18 cellular contexts compared by ENCODE assay signal in the genomic region with DNA sequence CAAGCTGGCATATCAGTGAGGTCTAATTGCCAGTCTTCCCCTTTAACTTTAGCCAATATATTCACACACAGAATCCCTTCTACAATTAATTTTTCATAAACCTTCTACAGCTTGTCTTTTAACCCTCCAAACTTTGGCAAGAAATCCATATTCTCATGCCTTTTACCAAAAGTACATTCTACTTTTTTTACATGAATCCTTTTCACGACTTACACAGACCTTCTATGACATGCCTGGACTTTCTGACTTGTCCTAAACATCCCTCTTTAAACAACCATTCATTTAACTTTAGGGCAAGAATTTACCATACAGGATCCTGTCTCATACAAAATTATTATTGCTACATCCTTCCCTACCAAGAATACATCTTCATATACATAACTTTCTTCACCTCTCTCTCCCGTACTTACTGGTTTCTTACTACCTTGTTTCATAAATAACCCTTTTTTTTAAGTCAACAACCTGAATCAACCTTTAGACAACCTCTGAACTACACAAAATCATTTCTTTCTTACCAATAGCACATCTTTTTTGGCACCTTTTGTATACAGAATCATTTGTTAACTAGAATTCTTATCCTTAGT. TPM values are rescaled to one million over a fixed set of nuclear protein-coding genes. Genes with fewer than 3 reads are reported as not detected.
A peak's percentile ranks its signal among the peaks of the same experiment; 100 is the strongest.
DNase-seq lines count a peak whose midpoint lies in the region; ATAC-seq and TF ChIP-seq lines count a peak whose summit lies in the region.
"Had no signal": no experiment of that assay in that cellular context is flagged by ENCODE, and none has a peak within 500 bp of the region (broad histone marks: within the 10 kb centered on the region; RNA-seq: fewer than 3 reads in every experiment).

No MANE protein-coding gene starts in this region.

- no peaks in the 10 kb centered on the region for H3K4me1 ChIP-seq in HEK293 (ENCODE audit: control insufficient read depth, insufficient read depth, low read length)
- H3K4me1 ChIP-seq in SJCRH30 = no peaks in the 10 kb centered on the region
- no peaks in the 10 kb centered on the region for H3K4me1 ChIP-seq in iPS-20b (ENCODE audit: insufficient read depth, low read length)
- H3K4me1 ChIP-seq in Peyer's patch = no peaks in the 10 kb centered on the region

- no peak overlapping the region for H3K9ac ChIP-seq in iPS-20b (ENCODE audit: low read depth, low read length)
- H3K9ac ChIP-seq: KMS-11 had no signal

- H3K36me3 Mint-ChIP-seq in activated CD4-positive, alpha-beta memory T cell treated with anti-CD3 and anti-CD28 coated beads for 36 hours = peaks cover 99% of the 10 kb centered on the region

- CTCF ChIA-PET in HEK293 (lab: Yijun Ruan, JAX) = no interaction called here
- CTCF ChIA-PET in activated CD4-positive, alpha-beta memory T cell treated with anti-CD3 and anti-CD28 coated beads for 36 hours (lab: Charles Lee) = no interaction called here

- H3K27me3 ChIP-seq in SJCRH30 = no peaks in the 10 kb centered on the region
- no peaks in the 10 kb centered on the region for H3K27me3 ChIP-seq in iPS-20b (ENCODE audit: insufficient read depth, low read length)
- H3K27me3 ChIP-seq in Peyer's patch = no peaks in the 10 kb centered on the region

- peak; percentile 28 for DNase-seq in DMS53 (lab: John Stamatoyannopoulos, UW)
- no peak for DNase-seq in DMS53 treated with DMSO at 0.1 percent for 48 hours (lab: John Stamatoyannopoulos, UW; ENCODE audit: unreplicated experiment)
- DNase-seq in SJCRH30 = peak; percentile 30 to 44
- no peak for DNase-seq in activated CD4-positive, alpha-beta memory T cell treated with anti-CD3 and anti-CD28 coated beads for 36 hours
- DNase-seq in Peyer's patch = no peak
- DNase-seq: 8988T; activated CD4-positive, alpha-beta T cell treated with anti-CD3 and anti-CD28 coated beads, Interleukin-2, amount 10 ng/mL, durations not matched to agents 24 days and 14 days; activated CD8-positive, alpha-beta memory T cell treated with anti-CD3 and anti-CD28 coated beads, Interleukin-2, amount 50 U/mL, for 48 hours; activated naive CD8-positive, alpha-beta T cell treated with anti-CD3 and anti-CD28 coated beads, Interleukin-2, amount 50 U/mL, for 24 hours; naive thymus-derived CD8-positive, alpha-beta T cell; NCI-H1105; NCI-H2107; NCI-H69 had no signal

- peaks cover 82% of the 10 kb centered on the region for H3K9me3 Mint-ChIP-seq in activated CD4-positive, alpha-beta memory T cell treated with anti-CD3 and anti-CD28 coated beads for 36 hours

- POLR2A ChIA-PET in HEK293 (lab: Yijun Ruan, JAX) = no interaction called here
- POLR2A ChIA-PET in activated CD4-positive, alpha-beta memory T cell treated with anti-CD3 and anti-CD28 coated beads for 36 hours (lab: Charles Lee) = no interaction called here

- no peak for TF ChIP-seq CTCF in HEK293 (tag by site-specific recombination; IDR thresholded peaks at IDR 0.05)
- TF ChIP-seq CTCF in Peyer's patch (IDR thresholded peaks at IDR 0.05) = no peak

- H3K4me3 Mint-ChIP-seq in activated CD4-positive, alpha-beta memory T cell treated with anti-CD3 and anti-CD28 coated beads for 36 hours = no peak overlapping the region
- H3K4me3 Mint-ChIP-seq: activated CD4-positive, alpha-beta T cell treated with anti-CD3 and anti-CD28 coated beads, Interleukin-2, amount 10 ng/mL, durations not matched to agents 24 days and 14 days; activated naive CD8-positive, alpha-beta T cell treated with anti-CD3 and anti-CD28 coated beads, Interleukin-2, amount 50 U/mL, for 24 hours had no signal

- no peak overlapping the region for H3K4me3 ChIP-seq in HEK293 (ENCODE audit: low read depth, low read length)
- H3K4me3 ChIP-seq in SJCRH30 = no peak overlapping the region
- peak overlapping the region; percentile 47 for H3K4me3 ChIP-seq in iPS-20b (ENCODE audit: low read length)
- no peak overlapping the region for H3K4me3 ChIP-seq in Peyer's patch

- H3K4me1 Mint-ChIP-seq in activated CD4-positive, alpha-beta memory T cell treated with anti-CD3 and anti-CD28 coated beads for 36 hours (ENCODE audit: low read depth) = no peaks in the 10 kb centered on the region
- H3K4me1 Mint-ChIP-seq: activated CD4-positive, alpha-beta T cell treated with anti-CD3 and anti-CD28 coated beads, Interleukin-2, amount 10 ng/mL, durations not matched to agents 24 days and 14 days; naive thymus-derived CD8-positive, alpha-beta T cell had no signal

- intact Hi-C loops in activated CD4-positive, alpha-beta memory T cell treated with anti-CD3 and anti-CD28 coated beads for 36 hours (cut with micrococcal nuclease) = loop anchor here (10.0 kb wide), 1 partner anchor 57 kb away; no protein-coding TSS in a partner anchor

- no peaks in the 10 kb centered on the region for H3K27me3 Mint-ChIP-seq in activated CD4-positive, alpha-beta memory T cell treated with anti-CD3 and anti-CD28 coated beads for 36 hours
- H3K27me3 Mint-ChIP-seq: activated CD4-positive, alpha-beta T cell treated with anti-CD3 and anti-CD28 coated beads, Interleukin-2, amount 10 ng/mL, durations not matched to agents 24 days and 14 days; activated naive CD8-positive, alpha-beta T cell treated with anti-CD3 and anti-CD28 coated beads, Interleukin-2, amount 50 U/mL, for 24 hours; naive thymus-derived CD8-positive, alpha-beta T cell had no signal

- no peak for TF ChIP-seq POLR2A in Peyer's patch (IDR thresholded peaks at IDR 0.05)

- H3K36me3 ChIP-seq in HEK293 (ENCODE audit: control insufficient read depth in 2 of 2, insufficient read depth in 1 of 2, low read length in 2 of 2) (peaks cover 69 to 95% of the 10 kb centered on the region in 2 experiments), SJCRH30 (peaks cover 96% of the 10 kb centered on the region), iPS-20b (ENCODE audit: insufficient read depth, low read depth, low read length) (peaks cover 98% of the 10 kb centered on the region), Peyer's patch (peaks cover 0 to 99% (median 5%) of the 10 kb centered on the region in 3 donors)

- no peak overlapping the region for H3K27ac ChIP-seq in HEK293 (ENCODE audit: extremely low read depth, low read depth, low read length)
- H3K27ac ChIP-seq in SJCRH30 = no peak overlapping the region
- no peak overlapping the region for H3K27ac ChIP-seq in iPS-20b (ENCODE audit: low read length)
- H3K27ac ChIP-seq in Peyer's patch = no peak overlapping the region
- H3K27ac ChIP-seq: KMS-11 had no signal

- no peak for ATAC-seq in GM18861 (IDR thresholded peaks at IDR 0.05; ENCODE audit: unreplicated experiment)
- ATAC-seq: activated naive CD8-positive, alpha-beta T cell treated with anti-CD3 and anti-CD28 coated beads, Interleukin-2, amount 50 U/mL, for 24 hours; naive thymus-derived CD8-positive, alpha-beta T cell; Panc1 had no signal

- H3K27ac Mint-ChIP-seq in activated CD4-positive, alpha-beta memory T cell treated with anti-CD3 and anti-CD28 coated beads for 36 hours = no peak overlapping the region
- H3K27ac Mint-ChIP-seq: activated CD4-positive, alpha-beta T cell treated with anti-CD3 and anti-CD28 coated beads, Interleukin-2, amount 10 ng/mL, durations not matched to agents 24 days and 14 days; activated naive CD8-positive, alpha-beta T cell treated with anti-CD3 and anti-CD28 coated beads, Interleukin-2, amount 50 U/mL, for 24 hours; naive thymus-derived CD8-positive, alpha-beta T cell had no signal

- H3K9me3 ChIP-seq in HEK293 (ENCODE audit: control insufficient read depth, insufficient read depth, low read depth, low read length) = peaks cover 18% of the 10 kb centered on the region
- peaks cover 66% of the 10 kb centered on the region for H3K9me3 ChIP-seq in SJCRH30 (replicated peaks)
- H3K9me3 ChIP-seq in iPS-20b (ENCODE audit: insufficient read depth, low read depth, low read length) = peaks cover 98% of the 10 kb centered on the region
- H3K9me3 ChIP-seq in Peyer's patch = peaks cover 0 to 98% (median 32%) of the 10 kb centered on the region in 4 donors

TF ChIP-seq in HEK293, 187 proteins besides CTCF, POLR2A, EP300 and RAD21 (continues in another document):
- TF ChIP-seq ZNF747 (tag by site-specific recombination; IDR thresholded peaks at IDR 0.05) = no peak
- TF ChIP-seq, protein P1, sequence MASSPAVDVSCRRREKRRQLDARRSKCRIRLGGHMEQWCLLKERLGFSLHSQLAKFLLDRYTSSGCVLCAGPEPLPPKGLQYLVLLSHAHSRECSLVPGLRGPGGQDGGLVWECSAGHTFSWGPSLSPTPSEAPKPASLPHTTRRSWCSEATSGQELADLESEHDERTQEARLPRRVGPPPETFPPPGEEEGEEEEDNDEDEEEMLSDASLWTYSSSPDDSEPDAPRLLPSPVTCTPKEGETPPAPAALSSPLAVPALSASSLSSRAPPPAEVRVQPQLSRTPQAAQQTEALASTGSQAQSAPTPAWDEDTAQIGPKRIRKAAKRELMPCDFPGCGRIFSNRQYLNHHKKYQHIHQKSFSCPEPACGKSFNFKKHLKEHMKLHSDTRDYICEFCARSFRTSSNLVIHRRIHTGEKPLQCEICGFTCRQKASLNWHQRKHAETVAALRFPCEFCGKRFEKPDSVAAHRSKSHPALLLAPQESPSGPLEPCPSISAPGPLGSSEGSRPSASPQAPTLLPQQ (tag by site-specific recombination; IDR thresholded peaks at IDR 0.05) = no peak

RNA-seq across cellular contexts. Expression of a gene that starts 23.5 kb away (rescaled TPM):
- 40.5 and 46.1 TPM in 2 replicates for total RNA-seq in SJCRH30 (2014; rRNA removed; shearing (Covaris generic))
- total RNA-seq in activated CD4-positive, alpha-beta memory T cell treated with anti-CD3 and anti-CD28 coated beads for 36 hours = 10 to 100 TPM; 39.6 to 45.4 TPM
- 100 to 1,000 TPM in 1 of 4 donors, 10 to 100 TPM in 3; 21.9 to 158 (median 31.4) TPM for total RNA-seq in Peyer's patch

RNA-seq across cellular contexts. Expression of a gene that starts 26.6 kb away (rescaled TPM):
- 12.7 and 13.4 TPM in 2 replicates for total RNA-seq in SJCRH30 (2014; rRNA removed; shearing (Covaris generic))
- 1 to 10 TPM; 3.7 to 3.9 TPM for total RNA-seq in activated CD4-positive, alpha-beta memory T cell treated with anti-CD3 and anti-CD28 coated beads for 36 hours
- total RNA-seq in Peyer's patch = 1 to 10 TPM; 7.0 to 8.9 (median 7.9) TPM

RNA-seq across cellular contexts. Expression of a gene that starts 53.0 kb away (rescaled TPM):
- 45.0 and 47.4 TPM in 2 replicates for total RNA-seq in SJCRH30 (2014; rRNA removed; shearing (Covaris generic))
- 10 to 100 TPM; 37.1 to 42.3 TPM for total RNA-seq in activated CD4-positive, alpha-beta memory T cell treated with anti-CD3 and anti-CD28 coated beads for 36 hours
- 10 to 100 TPM; 41.3 to 54.2 (median 47.2) TPM for total RNA-seq in Peyer's patch

Comparison
In these comparisons a context has a peak if more than half of its experiments do, and no peak if none do; other contexts are left out.
1. DNase-seq: peak in DMS53 (single experiment) and SJCRH30 (2 of 2); none in DMS53 treated with DMSO at 0.1 percent for 48 hours (single experiment), activated CD4-positive, alpha-beta memory T cell treated with anti-CD3 and anti-CD28 coated beads for 36 hours (single experiment) and Peyer's patch (0 of 3).